In genomic region chr1:11990303-11991032, GRCh38 we compare ENCODE assay signal across 15 cellular contexts. TPM values are rescaled to one million over a fixed set of nuclear protein-coding genes. Genes with fewer than 3 reads are reported as not detected.
DNase-seq lines count a peak whose midpoint lies in the region; ATAC-seq and TF ChIP-seq lines count a peak whose summit lies in the region.
"Had no signal": no experiment of that assay in that cellular context is flagged by ENCODE, and none has a peak within 500 bp of the region (broad histone marks: within the 10 kb centered on the region; RNA-seq: fewer than 3 reads in every experiment).

No MANE protein-coding gene starts in this region.

- 91% methylated on average over 4 of the region's 10 CpGs; no CpG with 5 or more reads in 1 of the 2 experiments for WGBS in IMR-90 (ENCODE audit: extremely low coverage in 2 of 2, insufficient read length in 1 of 2), 2 experiments

- H3K36me3 ChIP-seq in IMR-90 (ENCODE audit: control insufficient read depth, insufficient read depth, low read length) (peaks cover 50% of the 10 kb centered on the region), right atrium auricular region (peaks cover 85% of the 10 kb centered on the region), gastrocnemius medialis (peaks cover 4 to 64% of the 10 kb centered on the region in 2 donors), HAP-1 (replicated peaks) (peaks cover 72% of the 10 kb centered on the region)

- no peak for TF ChIP-seq RAD21 in IMR-90 (IDR thresholded peaks at IDR 0.05; ENCODE audit: low read length)

- H3K36me3 Mint-ChIP-seq in activated T-helper 17 cell treated with anti-CD3 and anti-CD28 coated beads, Interleukin-2, amount 50 U/mL, for 72 hours (ENCODE audit: low read depth), result peaks cover 82% of the 10 kb centered on the region

- H4K91ac ChIP-seq in IMR-90 (ENCODE audit: insufficient read depth, low read depth, low read length), result 0 out of 2 replicates have a peak overlapping the region, but pooled peaks have one; percentile 4

- no peak overlapping the region for H2BK15ac ChIP-seq in IMR-90 (ENCODE audit: low read depth, low read length)

- POLR2A ChIA-PET in IMR-90 (lab: Charles Lee; ENCODE audit: unreplicated experiment), result no interaction called here
- POLR2A ChIA-PET in HEK293T (lab: Yijun Ruan, JAX), result interaction anchor here (0.9 to 1.1 kb wide), 2 partner anchors 10 to 82 kb away, joined by 3 to 6 read pairs; partner anchors contain the start of gene MFN2

- peaks cover 8% of the 10 kb centered on the region; the same call in 1 of the 2 replicates for H3K9me1 ChIP-seq in IMR-90 (ENCODE audit: insufficient read depth, low read length)

- H3K9me3 ChIP-seq in IMR-90 (ENCODE audit: control insufficient read depth, insufficient read depth, low read length) (no peaks in the 10 kb centered on the region), right atrium auricular region (no peaks in the 10 kb centered on the region), gastrocnemius medialis (no peaks in the 10 kb centered on the region), HAP-1 (no peaks in the 10 kb centered on the region)

- no peak overlapping the region for H3K27ac ChIP-seq in IMR-90 (ENCODE audit: insufficient read depth, low read length)
- peak overlapping the region; percentile 95 to 96 for H3K27ac ChIP-seq in right atrium auricular region
- peak overlapping the region; percentile 91 to 98 (median 93) for H3K27ac ChIP-seq in gastrocnemius medialis
- H3K27ac ChIP-seq: WERI-Rb-1 had no signal

- H2BK120ac ChIP-seq in IMR-90 (ENCODE audit: low read depth, low read length), result no peak overlapping the region

- no TSS peak for BruUV-seq in IMR-90 (replicated peaks; lab: Mats Ljungman, UMichigan)

- dilution Hi-C loops in IMR-90 (cut with HindIII; ENCODE audit: low sequenced_read_pairs, unreplicated experiment), result no loop called here

- H2AFZ ChIP-seq in IMR-90 (replicated peaks; ENCODE audit: low read length, poor library complexity), result no peak overlapping the region

- no peak overlapping the region for H3K4me2 ChIP-seq in IMR-90 (ENCODE audit: low read depth, low read length)

- H3K4me3 ChIP-seq in IMR-90 (ENCODE audit: insufficient read depth, low read depth, low read length) (no peak overlapping the region), right atrium auricular region (no peak overlapping the region), gastrocnemius medialis (no peak overlapping the region), HAP-1 (no peak overlapping the region)

- H4K8ac ChIP-seq in IMR-90 (ENCODE audit: low read depth in 2 of 2, low read length in 2 of 2), result no peak overlapping the region

- H3K23ac ChIP-seq in IMR-90 (ENCODE audit: low read depth, low read length), result no peak overlapping the region

- H3K4me3 Mint-ChIP-seq in activated T-helper 17 cell treated with anti-CD3 and anti-CD28 coated beads, Interleukin-2, amount 50 U/mL, for 72 hours, result no peak overlapping the region
- H3K4me3 Mint-ChIP-seq: dendritic cell treated with granulocyte-macrophage colony-stimulating factor and Interleukin-4, amounts not matched to agents 40 ng/mL and 50 ng/mL, for 4 days had no signal

- H3K27me3 ChIP-seq in IMR-90 (ENCODE audit: control insufficient read depth, insufficient read depth, low read length) (no peaks in the 10 kb centered on the region), right atrium auricular region (no peaks in the 10 kb centered on the region), gastrocnemius medialis (no peaks in the 10 kb centered on the region), HAP-1 (ENCODE audit: low read depth) (no peaks in the 10 kb centered on the region)

- TF ChIP-seq CTCF in IMR-90 (conservative IDR thresholded peaks at IDR 0.05; ENCODE audit: low read depth, low read length) (no peak), right atrium auricular region (IDR thresholded peaks at IDR 0.05) (no peak), gastrocnemius medialis (IDR thresholded peaks at IDR 0.05 in 4 of 5, conservative IDR thresholded peaks at IDR 0.05 in 1 of 5) (no peak)

- ATAC-seq in IMR-90 (ENCODE audit: low read depth) (peak; percentile 32), gastrocnemius medialis (peak; percentile 87 to 90)
- ATAC-seq in activated T-helper 17 cell treated with anti-CD3 and anti-CD28 coated beads, Interleukin-2, amount 50 U/mL, for 72 hours (replicated peaks), result no peak

- H3K9ac ChIP-seq in IMR-90 (ENCODE audit: low read depth, low read length), result no peak overlapping the region

- no peaks in the 10 kb centered on the region for H3K9me3 Mint-ChIP-seq in activated T-helper 17 cell treated with anti-CD3 and anti-CD28 coated beads, Interleukin-2, amount 50 U/mL, for 72 hours
- H3K9me3 Mint-ChIP-seq: dendritic cell treated with granulocyte-macrophage colony-stimulating factor and Interleukin-4, amounts not matched to agents 40 ng/mL and 50 ng/mL, for 4 days had no signal

- no peak overlapping the region for H2AK5ac ChIP-seq in IMR-90 (ENCODE audit: low read depth, low read length)

- peaks cover 36 to 47% of the 10 kb centered on the region in 2 experiments for H3K79me1 ChIP-seq in IMR-90 (ENCODE audit: low read depth in 1 of 2, low read length in 2 of 2)

- H3K4me1 Mint-ChIP-seq in activated T-helper 17 cell treated with anti-CD3 and anti-CD28 coated beads, Interleukin-2, amount 50 U/mL, for 72 hours, result peaks cover 10% of the 10 kb centered on the region

- peaks cover 19% of the 10 kb centered on the region for H4K20me1 ChIP-seq in IMR-90 (ENCODE audit: insufficient read depth, low read length)

- no peak overlapping the region for H3K18ac ChIP-seq in IMR-90 (ENCODE audit: low read depth, low read length)

- H3K56ac ChIP-seq in IMR-90 (ENCODE audit: extremely low read depth, insufficient read depth, low read length), result no peak overlapping the region

- CTCF ChIA-PET in IMR-90 (lab: Yijun Ruan, JAX) (no interaction called here), HEK293T (lab: Yijun Ruan, JAX) (no interaction called here)

- DNase-seq in IMR-90 (peak; percentile 58), right atrium auricular region (ENCODE audit: low spot score) (peak; percentile 85), gastrocnemius medialis (peak; percentile 86 to 91), HAP-1 (ENCODE audit: low spot score in 2 of 2) (no peak), hepatic stellate cell (ENCODE audit: low spot score) (no peak), HEK293T (ENCODE audit: extremely low spot score) (no peak)
- DNase-seq: activated naive CD4-positive, alpha-beta T cell treated with Interleukin-2 at 50 U/mL for 16 hours; COR-L47; glutamatergic neuron; HCEC 1CT; NCI-H446 treated with DMSO at 0.1 percent for 48 hours; SHP77; WERI-Rb-1 had no signal

- peak overlapping the region; percentile 19; the same call in 1 of the 2 replicates for H3K4ac ChIP-seq in IMR-90 (ENCODE audit: low read depth, low read length)

- H3K27me3 Mint-ChIP-seq in activated T-helper 17 cell treated with anti-CD3 and anti-CD28 coated beads, Interleukin-2, amount 50 U/mL, for 72 hours, result no peaks in the 10 kb centered on the region
- H3K27me3 Mint-ChIP-seq: dendritic cell treated with granulocyte-macrophage colony-stimulating factor and Interleukin-4, amounts not matched to agents 40 ng/mL and 50 ng/mL, for 4 days had no signal

- TF ChIP-seq POLR2A in IMR-90 (IDR thresholded peaks at IDR 0.05; ENCODE audit: low read depth, low read length) (no peak), gastrocnemius medialis (IDR thresholded peaks at IDR 0.05) (no peak)

- H3K14ac ChIP-seq in IMR-90 (replicated peaks; ENCODE audit: low read depth, low read length), result no peak overlapping the region

- in situ Hi-C loops in IMR-90 (cut with MboI; ENCODE audit: low sequenced_read_pairs), result no loop called here
- in situ Hi-C loops in gastrocnemius medialis (cut with MboI; ENCODE audit: low sequenced_read_pairs in 4 of 4), result no loop called here
- in situ Hi-C loops in HAP-1 (cut with MboI; ENCODE audit: low sequenced_read_pairs), result no loop called here

- no peak overlapping the region for H2BK20ac ChIP-seq in IMR-90 (ENCODE audit: low read depth, low read length)

- H3K4me1 ChIP-seq in IMR-90 (ENCODE audit: control insufficient read depth, insufficient read depth, low read length) (no peaks in the 10 kb centered on the region), right atrium auricular region (peaks cover 0 to 45% of the 10 kb centered on the region in 2 donors), gastrocnemius medialis (peaks cover 35 to 53% of the 10 kb centered on the region in 2 donors), HAP-1 (no peaks in the 10 kb centered on the region)

- intact Hi-C loops in IMR-90 (cut with micrococcal nuclease), result no loop called here
- intact Hi-C loops in gastrocnemius medialis (cut with DNase I; ENCODE audit: low total_unique reads), result loop anchor here (5.0 kb wide), 1 partner anchor 677 kb away; no protein-coding TSS in a partner anchor

- peak overlapping the region; percentile 11 for H2BK5ac ChIP-seq in IMR-90 (ENCODE audit: low read depth, low read length, poor library complexity, severe bottlenecking)

- peak overlapping the region; percentile 37 for H2AK9ac ChIP-seq in IMR-90 (replicated peaks; ENCODE audit: low read depth, low read length, poor library complexity)

- no peak overlapping the region for H4K5ac ChIP-seq in IMR-90 (ENCODE audit: low read depth, low read length)

- peak overlapping the region; percentile 39 for H3K27ac Mint-ChIP-seq in activated T-helper 17 cell treated with anti-CD3 and anti-CD28 coated beads, Interleukin-2, amount 50 U/mL, for 72 hours
- H3K27ac Mint-ChIP-seq: dendritic cell treated with granulocyte-macrophage colony-stimulating factor and Interleukin-4, amounts not matched to agents 40 ng/mL and 50 ng/mL, for 4 days had no signal

RNA-seq across cellular contexts. Expression of gene MFN2, which starts 10.2 kb away (rescaled TPM):
- total RNA-seq in IMR-90 (2012; rRNA removed) (76.4 and 84.2 TPM in 2 replicates), right atrium auricular region (100 to 1,000 TPM; 367 to 466 TPM), gastrocnemius medialis (100 to 1,000 TPM; 176 to 282 (median 217) TPM)
- 51.6 and 52.8 TPM in 2 replicates for polyA plus RNA-seq in IMR-90 (2012; rRNA removed)
- polyA plus RNA-seq in IMR-90 (2012; cell fraction: cytosol; rRNA removed), result 33.4 and 38.2 TPM in 2 replicates
- 60.3 and 63.8 TPM in 2 replicates for polyA plus RNA-seq in IMR-90 (2012; cell fraction: nucleus; rRNA removed; ENCODE audit: low replicate concordance)
- 10 to 100 TPM; 46.5 to 70.1 TPM for total RNA-seq in activated T-helper 17 cell treated with anti-CD3 and anti-CD28 coated beads, Interleukin-2, amount 50 U/mL, for 72 hours

RNA-seq across cellular contexts. Expression of gene MIIP, which starts 28.8 kb away (rescaled TPM):
- 12.2 and 14.2 TPM in 2 replicates for total RNA-seq in IMR-90 (2012; rRNA removed)
- 23.7 and 28.7 TPM in 2 replicates for polyA plus RNA-seq in IMR-90 (2012; rRNA removed)
- polyA plus RNA-seq in IMR-90 (2012; cell fraction: cytosol; rRNA removed), result 12.9 and 18.5 TPM in 2 replicates
- 74.8 and 224 TPM in 2 replicates for polyA plus RNA-seq in IMR-90 (2012; cell fraction: nucleus; rRNA removed; ENCODE audit: low replicate concordance)
- 100 to 1,000 TPM in 1 of 2 donors, 10 to 100 TPM in 1; 51.1 to 115 TPM for total RNA-seq in activated T-helper 17 cell treated with anti-CD3 and anti-CD28 coated beads, Interleukin-2, amount 50 U/mL, for 72 hours
- total RNA-seq in right atrium auricular region, result 10 to 100 TPM; 19.1 to 31.0 TPM
- total RNA-seq in gastrocnemius medialis, result 10 to 100 TPM; 32.4 to 43.1 (median 40.1) TPM

RNA-seq across cellular contexts. Expression of gene PLOD1, which starts 56.0 kb away (rescaled TPM):
- total RNA-seq in IMR-90 (2012; rRNA removed) (236 and 283 TPM in 2 replicates), right atrium auricular region (10 to 100 TPM; 56.1 to 58.1 TPM), gastrocnemius medialis (10 to 100 TPM; 23.9 to 66.5 (median 54.8) TPM)
- 609 and 635 TPM in 2 replicates for polyA plus RNA-seq in IMR-90 (2012; rRNA removed)
- 441 and 849 TPM in 2 replicates for polyA plus RNA-seq in IMR-90 (2012; cell fraction: cytosol; rRNA removed)
- polyA plus RNA-seq in IMR-90 (2012; cell fraction: nucleus; rRNA removed; ENCODE audit: low replicate concordance), result 284 and 520 TPM in 2 replicates
- 10 to 100 TPM; 18.1 to 36.1 TPM for total RNA-seq in activated T-helper 17 cell treated with anti-CD3 and anti-CD28 coated beads, Interleukin-2, amount 50 U/mL, for 72 hours

Comparison
In these comparisons a context has a peak if more than half of its experiments do, and no peak if none do; other contexts are left out.
1. DNase-seq: peak in IMR-90 (single experiment), right atrium auricular region (single experiment) and gastrocnemius medialis (2 of 2); none in HAP-1 (0 of 2), hepatic stellate cell (single experiment) and HEK293T (single experiment).